Comparison of ENCODE assay signal across 9 cellular contexts in genomic region chr17:40038882-40039513, GRCh38. TPM values are rescaled to one million over a fixed set of nuclear protein-coding genes. Genes with fewer than 3 reads are reported as not detected.
DNase-seq lines count a peak whose midpoint lies in the region; ATAC-seq and FAIRE-seq lines count a peak whose summit lies in the region.
"Had no signal": no experiment of that assay in that cellular context is flagged by ENCODE, and none has a peak within 500 bp of the region (broad histone marks: within the 10 kb centered on the region; RNA-seq: fewer than 3 reads in every experiment).

No MANE protein-coding gene starts in this region.

- no peak overlapping the region for H2BK12ac ChIP-seq in neuronal stem cell (ENCODE audit: low read length)

- no peaks in the 10 kb centered on the region for H3K27me3 ChIP-seq in neuronal stem cell (ENCODE audit: control insufficient read depth in 3 of 3, insufficient read depth in 3 of 3, low read depth in 1 of 3, low read length in 3 of 3)

- no peak overlapping the region for H3K4ac ChIP-seq in neuronal stem cell (ENCODE audit: low read length)

- no CpG with 5 or more reads among the region's 11 CpGs for WGBS in neuronal stem cell (ENCODE audit: extremely low coverage in 2 of 2, insufficient read length in 2 of 2, insufficient replicate concordance in 1 of 2), 2 donors

- no peak overlapping the region for H3K14ac ChIP-seq in neuronal stem cell (ENCODE audit: low read length)

- no peak overlapping the region for H2AFZ ChIP-seq in neuronal stem cell (ENCODE audit: low read length)

- H3K18ac ChIP-seq in neuronal stem cell (ENCODE audit: low read length): no peak overlapping the region

- H3K79me1 ChIP-seq in neuronal stem cell (ENCODE audit: low read depth, low read length): no peaks in the 10 kb centered on the region

- no peak overlapping the region for H4K8ac ChIP-seq in neuronal stem cell (ENCODE audit: low read depth, low read length)

- H3K36me3 ChIP-seq in neuronal stem cell (replicated peaks in 1 of 2; ENCODE audit: control insufficient read depth in 2 of 2, insufficient read depth in 2 of 2, low read length in 2 of 2): peaks cover 7 to 52% of the 10 kb centered on the region in 2 donors

- DNase-seq in G401 (ENCODE audit: low spot score): peak; percentile 90
- DNase-seq in NCI-H460 (ENCODE audit: extremely low read depth, low read depth): peak; percentile 39
- DNase-seq in mucosa of gallbladder (ENCODE audit: low spot score): peak; percentile 79
- no peak for DNase-seq in stimulated activated naive CD8-positive, alpha-beta T cell treated with anti-CD3 and anti-CD28 coated beads, Interleukin-15, Interleukin-2, amounts not matched to agents 100 U/mL and 50 U/mL, for 24 hours
- DNase-seq in neuronal stem cell (ENCODE audit: low spot score): no peak

- peaks cover 4 to 5% of the 10 kb centered on the region in 2 donors for H3K4me1 ChIP-seq in neuronal stem cell (ENCODE audit: control insufficient read depth in 2 of 2, insufficient read depth in 1 of 2, low read depth in 1 of 2, low read length in 2 of 2)

- H3K4me3 ChIP-seq in neuronal stem cell (ENCODE audit: low read length in 2 of 2): no peak overlapping the region
- H3K4me3 ChIP-seq: skin epidermis had no signal

- no peak overlapping the region for H3K23ac ChIP-seq in neuronal stem cell (ENCODE audit: low read depth, low read length, poor library complexity)

- H3K9ac ChIP-seq in neuronal stem cell (ENCODE audit: low read depth, low read length, poor library complexity): no peak overlapping the region

- ATAC-seq in stimulated activated naive CD8-positive, alpha-beta T cell treated with anti-CD3 and anti-CD28 coated beads, Interleukin-15, Interleukin-2, amounts not matched to agents 100 U/mL and 50 U/mL, for 24 hours: no peak
- ATAC-seq in HG03342 (IDR thresholded peaks at IDR 0.05; ENCODE audit: unreplicated experiment): no peak
- no peak for ATAC-seq in HG02798 (IDR thresholded peaks at IDR 0.05; ENCODE audit: poor library complexity, unreplicated experiment)

- no peak overlapping the region for H4K91ac ChIP-seq in neuronal stem cell (ENCODE audit: low read depth, low read length, poor library complexity)

- no peak overlapping the region for H2BK15ac ChIP-seq in neuronal stem cell (ENCODE audit: low read length)

- H2BK5ac ChIP-seq in neuronal stem cell (ENCODE audit: low read length): no peak overlapping the region

- in situ Hi-C loops in G401 (cut with HindIII; ENCODE audit: low sequenced_read_pairs): no loop called here

- no peak overlapping the region for H3K4me2 ChIP-seq in neuronal stem cell (ENCODE audit: insufficient read depth, low read length, poor library complexity, severe bottlenecking)

- peak; percentile 50 for FAIRE-seq in endometrium (lab: Jason Lieb, UNC)

- no peak overlapping the region for H2AK5ac ChIP-seq in neuronal stem cell (ENCODE audit: low read depth, low read length)

- H3K27ac ChIP-seq in neuronal stem cell (replicated peaks; ENCODE audit: low read length): no peak overlapping the region

- no peak overlapping the region for H2BK120ac ChIP-seq in neuronal stem cell (ENCODE audit: low read depth, low read length)

- no peaks in the 10 kb centered on the region for H3K9me3 ChIP-seq in neuronal stem cell (replicated peaks in 1 of 2; ENCODE audit: control insufficient read depth in 2 of 2, insufficient read depth in 1 of 2, low read depth in 1 of 2, low read length in 2 of 2)

RNA-seq across cellular contexts. Expression of gene MED24, which starts 15.2 kb away (rescaled TPM):
- total RNA-seq in G401 (2014; rRNA removed; shearing (Covaris generic)): 70.0 and 90.8 TPM in 2 replicates
- total RNA-seq in NCI-H460 (2014; rRNA removed; shearing (Covaris generic)): 36.1 and 39.8 TPM in 2 replicates
- polyA plus RNA-seq in NCI-H460 (2014; cell fraction: nucleus; rRNA removed): 103 and 106 TPM in 2 replicates
- total RNA-seq in mucosa of gallbladder: 74.2 TPM
- polyA plus RNA-seq in neuronal stem cell (2013, experiment 1 of 2): 61.9 TPM
- polyA plus RNA-seq in neuronal stem cell (2013, experiment 2 of 2): 61.2 TPM

RNA-seq across cellular contexts. Expression of gene CSF3, which starts 23.8 kb away (rescaled TPM):
- total RNA-seq in G401 (2014; rRNA removed; shearing (Covaris generic)): not detected in 2 replicates
- total RNA-seq in NCI-H460 (2014; rRNA removed; shearing (Covaris generic)): 0.14 TPM in 1 of 2 replicates, not detected in the other
- not detected in 2 replicates for polyA plus RNA-seq in NCI-H460 (2014; cell fraction: nucleus; rRNA removed)
- total RNA-seq in mucosa of gallbladder: not detected
- polyA plus RNA-seq in neuronal stem cell (2013, experiment 1 of 2): not detected
- polyA plus RNA-seq in neuronal stem cell (2013, experiment 2 of 2): not detected

RNA-seq across cellular contexts. Expression of gene THRA, which starts 23.8 kb away (rescaled TPM):
- 11.8 and 18.4 TPM in 2 replicates for total RNA-seq in G401 (2014; rRNA removed; shearing (Covaris generic))
- 6.2 and 6.9 TPM in 2 replicates for total RNA-seq in NCI-H460 (2014; rRNA removed; shearing (Covaris generic))
- polyA plus RNA-seq in NCI-H460 (2014; cell fraction: nucleus; rRNA removed): 10.6 and 11.5 TPM in 2 replicates
- total RNA-seq in mucosa of gallbladder: 78.7 TPM
- 13.2 TPM for polyA plus RNA-seq in neuronal stem cell (2013, experiment 1 of 2)
- 13.2 TPM for polyA plus RNA-seq in neuronal stem cell (2013, experiment 2 of 2)

RNA-seq across cellular contexts. Expression of gene PSMD3, which starts 58.4 kb away (rescaled TPM):
- total RNA-seq in G401 (2014; rRNA removed; shearing (Covaris generic)): 248 and 317 TPM in 2 replicates
- 139 and 148 TPM in 2 replicates for total RNA-seq in NCI-H460 (2014; rRNA removed; shearing (Covaris generic))
- 151 and 185 TPM in 2 replicates for polyA plus RNA-seq in NCI-H460 (2014; cell fraction: nucleus; rRNA removed)
- total RNA-seq in mucosa of gallbladder: 69.5 TPM
- 102 TPM for polyA plus RNA-seq in neuronal stem cell (2013, experiment 1 of 2)
- polyA plus RNA-seq in neuronal stem cell (2013, experiment 2 of 2): 99.7 TPM

Comparison
In these comparisons a context has a peak if more than half of its experiments do, and no peak if none do; other contexts are left out.
1. DNase-seq: peak in G401 (single experiment), NCI-H460 (single experiment) and mucosa of gallbladder (single experiment); none in stimulated activated naive CD8-positive, alpha-beta T cell treated with anti-CD3 and anti-CD28 coated beads, Interleukin-15, Interleukin-2, amounts not matched to agents 100 U/mL and 50 U/mL, for 24 hours (single experiment) and neuronal stem cell (single experiment).